In the genomic region with DNA sequence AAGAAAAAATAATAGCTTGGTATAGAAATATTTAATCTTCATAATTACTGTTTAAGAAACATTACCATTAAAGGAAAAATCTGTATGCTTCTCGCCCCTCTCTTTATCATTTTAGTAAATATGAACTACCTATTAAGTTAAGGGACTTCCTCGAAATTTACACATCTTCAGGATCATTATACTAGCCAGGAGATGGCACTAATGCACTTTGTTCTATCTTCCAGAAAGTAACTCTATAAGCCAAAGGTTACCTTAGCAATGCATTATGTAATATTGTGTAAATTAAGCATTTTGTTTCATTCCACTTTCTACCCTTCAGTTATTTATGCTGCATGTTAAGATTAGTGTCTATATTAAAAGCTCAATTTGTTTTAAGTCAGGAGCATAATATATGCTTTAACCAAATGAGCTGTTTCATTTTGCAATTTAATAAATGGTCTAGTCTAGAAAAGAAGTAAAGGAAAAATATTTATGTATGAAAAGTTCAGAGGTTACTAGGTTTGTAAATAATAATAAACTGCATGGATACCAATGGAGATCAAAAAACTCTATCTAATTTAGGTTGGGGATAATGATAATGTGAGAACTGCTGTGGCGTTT, we compare ENCODE assay signal across 9 cellular contexts.
A peak's percentile ranks its signal among the peaks of the same experiment; 100 is the strongest.
DNase-seq lines count a peak whose midpoint lies in the region; ATAC-seq, FAIRE-seq and TF ChIP-seq lines count a peak whose summit lies in the region.
"Had no signal": no experiment of that assay in that cellular context is flagged by ENCODE, and none has a peak within 500 bp of the region (broad histone marks: within the 10 kb centered on the region; RNA-seq: fewer than 3 reads in every experiment).

No MANE protein-coding gene starts in this region.

- H3K27me3 ChIP-seq in HepG2 (ENCODE audit: control insufficient read depth in 1 of 2, insufficient read depth in 2 of 2, low read length in 2 of 2) (no peaks in the 10 kb centered on the region), right lobe of liver (no peaks in the 10 kb centered on the region), BE2C (no peaks in the 10 kb centered on the region)

- in situ Hi-C loops in HepG2 (cut with HindIII; ENCODE audit: extremely low pct_ligation_motif_present, low pct_unique_long_range_greater_than_20kb) = loop anchor here (25.0 kb wide), 1 partner anchor 834 kb away; no protein-coding TSS in a partner anchor

- BruUV-seq in HepG2 (replicated peaks; lab: Mats Ljungman, UMichigan) = no TSS peak

- CTCF ChIA-PET in HepG2 (lab: Yijun Ruan, JAX; ENCODE audit: low intra/inter-chr PET ratio, low total read pairs) = interaction anchor here (1.6 to 1.7 kb wide), 2 partner anchors 823 to 845 kb away, joined by 8 to 11 read pairs; no protein-coding TSS in a partner anchor

- H3K4me1 ChIP-seq in HepG2 (ENCODE audit: insufficient read depth, low read length) = no peaks in the 10 kb centered on the region
- no peaks in the 10 kb centered on the region for H3K4me1 ChIP-seq in right lobe of liver
- H3K4me1 ChIP-seq in BE2C = no peaks in the 10 kb centered on the region

- peak; percentile 31 for DNase-seq in HepG2 (ENCODE audit: low spot score)
- no peak for DNase-seq in right lobe of liver
- DNase-seq in NCI-H526 (lab: John Stamatoyannopoulos, UW) = peak; percentile 60 to 65
- DNase-seq in choroid plexus epithelial cell (ENCODE audit: low read depth) = peak; percentile 36
- no peak for DNase-seq in BE2C
- no peak for DNase-seq in stimulated activated naive CD8-positive, alpha-beta T cell treated with anti-CD3 and anti-CD28 coated beads, Interleukin-15, Interleukin-2, amounts not matched to agents 100 U/mL and 50 U/mL, for 24 hours
- no peak for DNase-seq in HTR-8/SVneo (ENCODE audit: insufficient read length, low spot score)
- DNase-seq in AG08395 (ENCODE audit: low spot score) = no peak
- DNase-seq: left cardiac atrium had no signal

- H3K9me3 ChIP-seq in HepG2 (ENCODE audit: low read length) (no peaks in the 10 kb centered on the region), right lobe of liver (no peaks in the 10 kb centered on the region), BE2C (no peaks in the 10 kb centered on the region)

- TF ChIP-seq EP300 in HepG2 (IDR thresholded peaks at IDR 0.05; ENCODE audit: low read depth in 2 of 2, low read length in 2 of 2) (no peak), HepG2 (CRISPR knock-in tag; IDR thresholded peaks at IDR 0.05; ENCODE audit: borderline replicate concordance) (no peak)

- no peaks in the 10 kb centered on the region for H4K20me1 ChIP-seq in HepG2 (ENCODE audit: insufficient read depth, low read length)

- no peak overlapping the region for H3K4me2 ChIP-seq in HepG2 (ENCODE audit: low read depth, low read length)

- no peak overlapping the region for H3K9ac ChIP-seq in HepG2 (ENCODE audit: insufficient read depth, low read depth, low read length)

- TF ChIP-seq CTCF in HepG2 (CRISPR knock-in tag; IDR thresholded peaks at IDR 0.05) = peak; percentile 57
- TF ChIP-seq CTCF in right lobe of liver (IDR thresholded peaks at IDR 0.05) = peak in 1 of 4 donors; percentile 19
- TF ChIP-seq CTCF in choroid plexus epithelial cell (conservative IDR thresholded peaks at IDR 0.05; ENCODE audit: low read depth, low read length) = no peak
- no peak for TF ChIP-seq CTCF in BE2C (IDR thresholded peaks at IDR 0.05; ENCODE audit: low read depth, low read length)

- ATAC-seq in HepG2 (peak; percentile 43; the same call in 1 of the 3 replicates), right lobe of liver (no peak)
- ATAC-seq in stimulated activated naive CD8-positive, alpha-beta T cell treated with anti-CD3 and anti-CD28 coated beads, Interleukin-15, Interleukin-2, amounts not matched to agents 100 U/mL and 50 U/mL, for 24 hours = no peak
- ATAC-seq: left cardiac atrium had no signal

- H3K36me3 ChIP-seq in HepG2 (replicated peaks in 1 of 2; ENCODE audit: control insufficient read depth in 1 of 2, insufficient read depth in 2 of 2, low read length in 2 of 2) (no peaks in the 10 kb centered on the region), right lobe of liver (no peaks in the 10 kb centered on the region), BE2C (no peaks in the 10 kb centered on the region)

- FAIRE-seq in HepG2 (lab: Jason Lieb, UNC) = no peak
- FAIRE-seq in HTR-8/SVneo (lab: Jason Lieb, UNC) = no peak

- no peak overlapping the region for H3K27ac ChIP-seq in HepG2 (ENCODE audit: extremely low read length, insufficient read depth, low read length)
- H3K27ac ChIP-seq in right lobe of liver = no peak overlapping the region

- intact Hi-C loops in HepG2 (cut with micrococcal nuclease; ENCODE audit: unreplicated experiment) = loop anchor here (2.0 to 5.0 kb wide), 2 partner anchors 824 to 844 kb away; no protein-coding TSS in a partner anchor
- intact Hi-C loops in right lobe of liver (cut with DNase I) = no loop called here

- 1% methylated on average over 3 of the region's 3 CpGs for WGBS in HepG2 (ENCODE audit: low lambda C conversion rate)
- WGBS in right lobe of liver (ENCODE audit: insufficient coverage, low coverage, low lambda C conversion rate, missing lambda C conversion rate) = 37% methylated on average over 3 of the region's 3 CpGs

- no peak overlapping the region for H3K4me3 ChIP-seq in HepG2 (replicated peaks in 1 of 3; ENCODE audit: insufficient read depth in 1 of 3, low read depth in 2 of 3, low read length in 3 of 3)
- no peak overlapping the region for H3K4me3 ChIP-seq in right lobe of liver
- no peak overlapping the region for H3K4me3 ChIP-seq in choroid plexus epithelial cell (ENCODE audit: low read depth, low read length)
- H3K4me3 ChIP-seq in BE2C (ENCODE audit: low read depth, low read length) = no peak overlapping the region

- POLR2A ChIA-PET in HepG2 (lab: Yijun Ruan, JAX) = no interaction called here

- no peak for TF ChIP-seq RAD21 in HepG2 (CRISPR knock-in tag; IDR thresholded peaks at IDR 0.05)

- H3K79me2 ChIP-seq in HepG2 (ENCODE audit: insufficient read depth, low read length) = no peaks in the 10 kb centered on the region

- no peak overlapping the region for H2AFZ ChIP-seq in HepG2 (ENCODE audit: low read length)

- TF ChIP-seq POLR2A in HepG2 (IDR thresholded peaks at IDR 0.05; ENCODE audit: insufficient read depth in 1 of 2, low read depth in 2 of 2, low read length in 2 of 2) (no peak), right lobe of liver (IDR thresholded peaks at IDR 0.05) (no peak)

TF ChIP-seq in HepG2, 621 proteins besides CTCF, POLR2A, EP300 and RAD21:
- TF ChIP-seq SMAD9 (CRISPR knock-in tag; IDR thresholded peaks at IDR 0.05) (no peak), PPARG (CRISPR knock-in tag; conservative IDR thresholded peaks at IDR 0.05) (peak; percentile 92), STAG1 (CRISPR knock-in tag; IDR thresholded peaks at IDR 0.05) (peak; percentile 66), ZNF142 (CRISPR knock-in tag; IDR thresholded peaks at IDR 0.05) (no peak), SMC3 (IDR thresholded peaks at IDR 0.05; ENCODE audit: low read length) (peak; percentile 16; the same call in 1 of the 2 replicates), IKZF1 (IDR thresholded peaks at IDR 0.05) (no peak), ZNF672 (CRISPR knock-in tag; IDR thresholded peaks at IDR 0.05) (no peak), RXRB (CRISPR knock-in tag; IDR thresholded peaks at IDR 0.05; ENCODE audit: borderline replicate concordance) (peak; percentile 59; the same call in 1 of the 2 replicates)
- TF ChIP-seq, protein P1, sequence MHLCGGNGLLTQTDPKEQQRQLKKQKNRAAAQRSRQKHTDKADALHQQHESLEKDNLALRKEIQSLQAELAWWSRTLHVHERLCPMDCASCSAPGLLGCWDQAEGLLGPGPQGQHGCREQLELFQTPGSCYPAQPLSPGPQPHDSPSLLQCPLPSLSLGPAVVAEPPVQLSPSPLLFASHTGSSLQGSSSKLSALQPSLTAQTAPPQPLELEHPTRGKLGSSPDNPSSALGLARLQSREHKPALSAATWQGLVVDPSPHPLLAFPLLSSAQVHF (CRISPR knock-in tag; IDR thresholded peaks at IDR 0.05) = no peak

Comparison
In these comparisons a context has a peak if more than half of its experiments do, and no peak if none do; other contexts are left out.
1. DNase-seq: peak in HepG2 (single experiment), NCI-H526 (2 of 2) and choroid plexus epithelial cell (single experiment); none in right lobe of liver (0 of 3), BE2C (single experiment), stimulated activated naive CD8-positive, alpha-beta T cell treated with anti-CD3 and anti-CD28 coated beads, Interleukin-15, Interleukin-2, amounts not matched to agents 100 U/mL and 50 U/mL, for 24 hours (single experiment), HTR-8/SVneo (single experiment) and AG08395 (single experiment).